In the genomic region with DNA sequence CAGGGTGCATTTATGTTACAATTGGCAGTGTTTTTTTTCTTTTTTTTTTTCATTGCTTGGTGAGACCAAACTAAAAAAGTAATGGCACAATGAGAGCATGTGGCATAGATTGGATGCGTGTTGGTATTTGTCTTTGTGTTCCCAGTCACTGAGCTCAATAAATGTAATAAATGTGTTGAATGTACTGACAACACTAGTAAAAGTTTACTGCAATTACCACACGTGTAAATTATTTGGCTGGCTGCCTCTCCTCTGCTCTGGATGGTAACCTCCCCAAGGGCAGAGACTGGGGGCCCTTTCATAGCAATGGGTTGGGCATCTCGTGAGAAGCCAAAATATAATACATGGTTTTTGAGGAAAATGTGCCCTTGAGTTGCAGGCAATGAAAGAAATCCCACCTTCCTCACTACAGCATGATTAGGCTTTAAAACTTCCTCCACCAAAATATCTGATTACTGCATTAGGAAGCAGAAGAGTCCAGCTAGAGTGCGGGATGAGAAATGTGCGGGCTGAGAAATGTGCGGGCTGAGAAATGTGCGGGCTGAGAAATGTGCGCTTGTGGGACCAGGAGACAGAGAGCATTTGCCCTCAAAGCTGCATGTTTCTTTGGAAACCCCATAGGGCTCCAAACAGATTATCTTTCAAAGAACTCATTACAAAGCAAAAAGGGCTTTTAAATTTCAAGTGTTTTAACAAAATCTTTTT, we compare ENCODE assay signal across 12 cellular contexts.
"Had no signal": no experiment of that assay in that cellular context is flagged by ENCODE, and none has a peak within 500 bp of the region (broad histone marks: within the 10 kb centered on the region; RNA-seq: fewer than 3 reads in every experiment).

No MANE protein-coding gene starts in this region.

- H3K4me1 ChIP-seq: colonic mucosa had no signal

- H3K4me3 ChIP-seq: adrenal gland, colonic mucosa, gastroesophageal sphincter, skin epidermis, tibial artery, vagina had no signal

- ATAC-seq: gastroesophageal sphincter had no signal

- H3K27ac ChIP-seq: adrenal gland, colonic mucosa, gastroesophageal sphincter, tibial artery, vagina, WERI-Rb-1 had no signal

- H3K27me3 ChIP-seq: adrenal gland, colonic mucosa, gastroesophageal sphincter, tibial artery, vagina had no signal

- H3K36me3 ChIP-seq: adrenal gland, colonic mucosa, gastroesophageal sphincter, tibial artery, vagina, WERI-Rb-1 had no signal

- DNase-seq: activated T-cell treated with anti-CD3 and anti-CD28 coated beads, Interleukin-2, amount 50 U/mL, for 48 hours; adrenal gland; colonic mucosa; effector CD4-positive, alpha-beta T cell; posterior cingulate gyrus; stimulated activated CD4-positive, alpha-beta T cell treated with anti-CD3 and anti-CD28 coated beads, Interleukin-4, amount 100 ng/mL, for 4 hours; T1000; tibial artery; WERI-Rb-1 had no signal

- H3K9me3 ChIP-seq: adrenal gland, colonic mucosa, gastroesophageal sphincter, tibial artery, vagina had no signal
